ENCODE assay signal across 24 cellular contexts in the genomic region with DNA sequence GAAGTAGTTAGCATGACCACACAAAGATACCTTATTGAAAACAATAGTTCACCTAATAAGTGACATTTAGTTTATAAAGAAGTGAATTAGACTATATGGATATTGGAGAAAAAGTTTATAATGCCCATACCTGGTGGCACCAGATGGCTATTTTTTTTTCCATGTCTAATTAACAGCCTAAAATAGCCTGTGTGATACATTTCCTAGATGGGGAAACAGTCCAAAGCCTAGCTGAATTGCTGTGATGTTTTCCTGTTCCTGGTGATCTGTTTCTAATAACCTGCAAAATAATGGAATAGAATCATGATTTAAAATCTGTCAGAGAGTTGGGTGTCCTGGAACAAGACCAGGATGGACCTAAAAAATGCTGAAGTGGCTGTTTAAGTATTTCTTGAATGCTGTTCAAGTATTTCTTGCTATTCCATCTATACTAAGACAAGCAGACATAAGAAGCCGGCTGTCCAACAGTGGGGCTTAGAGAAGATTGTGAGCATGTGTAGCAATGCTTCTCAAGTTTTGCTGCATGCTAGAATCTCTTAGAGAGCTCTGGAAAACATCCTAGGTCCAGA. TPM values are rescaled to one million over a fixed set of nuclear protein-coding genes. Genes with fewer than 3 reads are reported as not detected.
"Had no signal": no experiment of that assay in that cellular context is flagged by ENCODE, and none has a peak within 500 bp of the region (broad histone marks: within the 10 kb centered on the region; RNA-seq: fewer than 3 reads in every experiment).

No MANE protein-coding gene starts in this region.

- H3K27ac Mint-ChIP-seq: dendritic cell treated with granulocyte-macrophage colony-stimulating factor and Interleukin-4, amounts not matched to agents 40 ng/mL and 50 ng/mL, for 4 days; memory B cell; nephron progenitor cell; stimulated activated memory B cell treated with anti-CD40 and anti-IgM and Interleukin-4, amounts not matched to agents 10 μg/mL and 1 μg/mL and 100 μg/mL, for 72 hours; stimulated activated naive CD8-positive, alpha-beta T cell treated with anti-CD3 and anti-CD28 coated beads, Interleukin-15, Interleukin-2, amounts not matched to agents 100 ng/mL and 50 ng/mL, for 24 hours had no signal

- H3K4me1 Mint-ChIP-seq: memory B cell; nephron progenitor cell; stimulated activated memory B cell treated with anti-CD40 and anti-IgM and Interleukin-4, amounts not matched to agents 10 μg/mL and 1 μg/mL and 100 μg/mL, for 72 hours had no signal

- H3K9me3 ChIP-seq: esophagus squamous epithelium, gastroesophageal sphincter, left ventricle myocardium inferior, lower lobe of right lung, sigmoid colon, tibial artery, upper lobe of left lung, uterus had no signal

- H3K4me3 ChIP-seq: esophagus squamous epithelium, gastroesophageal sphincter, left ventricle myocardium inferior, lower lobe of right lung, sigmoid colon, smooth muscle cell, tibial artery, upper lobe of left lung, uterus had no signal

- H3K36me3 Mint-ChIP-seq: memory B cell; stimulated activated memory B cell treated with anti-CD40 and anti-IgM and Interleukin-4, amounts not matched to agents 10 μg/mL and 1 μg/mL and 100 μg/mL, for 72 hours had no signal

- H3K4me2 ChIP-seq: smooth muscle cell had no signal

- H3K27me3 Mint-ChIP-seq: dendritic cell treated with granulocyte-macrophage colony-stimulating factor and Interleukin-4, amounts not matched to agents 40 ng/mL and 50 ng/mL, for 4 days; memory B cell; stimulated activated memory B cell treated with anti-CD40 and anti-IgM and Interleukin-4, amounts not matched to agents 10 μg/mL and 1 μg/mL and 100 μg/mL, for 72 hours had no signal

- H3K4me3 Mint-ChIP-seq: dendritic cell treated with granulocyte-macrophage colony-stimulating factor and Interleukin-4, amounts not matched to agents 40 ng/mL and 50 ng/mL, for 4 days; memory B cell; nephron progenitor cell; stimulated activated memory B cell treated with anti-CD40 and anti-IgM and Interleukin-4, amounts not matched to agents 10 μg/mL and 1 μg/mL and 100 μg/mL, for 72 hours; stimulated activated naive CD8-positive, alpha-beta T cell treated with anti-CD3 and anti-CD28 coated beads, Interleukin-15, Interleukin-2, amounts not matched to agents 100 ng/mL and 50 ng/mL, for 24 hours had no signal

- H3K9me3 Mint-ChIP-seq: dendritic cell treated with granulocyte-macrophage colony-stimulating factor and Interleukin-4, amounts not matched to agents 40 ng/mL and 50 ng/mL, for 4 days; memory B cell; nephron progenitor cell; stimulated activated memory B cell treated with anti-CD40 and anti-IgM and Interleukin-4, amounts not matched to agents 10 μg/mL and 1 μg/mL and 100 μg/mL, for 72 hours; stimulated activated naive CD8-positive, alpha-beta T cell treated with anti-CD3 and anti-CD28 coated beads, Interleukin-15, Interleukin-2, amounts not matched to agents 100 ng/mL and 50 ng/mL, for 24 hours had no signal

- FAIRE-seq: colon, kidney had no signal

- ATAC-seq: gastroesophageal sphincter; left cardiac atrium; lower lobe of right lung; stimulated activated memory B cell treated with anti-CD40 and anti-IgM and Interleukin-4, amounts not matched to agents 10 μg/mL and 1 μg/mL and 100 μg/mL, for 72 hours had no signal

- H3K4me1 ChIP-seq: lower lobe of right lung, parathyroid adenoma, tibial artery, upper lobe of left lung, uterus had no signal

- DNase-seq: esophagus squamous epithelium; foreskin fibroblast; glutamatergic neuron; kidney; left cardiac atrium; left ventricle myocardium inferior; lower lobe of right lung; midbrain; nephron progenitor cell; sigmoid colon; stimulated activated CD4-positive, alpha-beta T cell treated with anti-CD3 and anti-CD28 coated beads, Interleukin-2, amount 100 ng/mL, for 48 hours; tibial artery; upper lobe of left lung; uterus had no signal

- H3K27ac ChIP-seq: esophagus squamous epithelium, left ventricle myocardium inferior, lower lobe of right lung, parathyroid adenoma, sigmoid colon, tibial artery, upper lobe of left lung, uterus had no signal

RNA-seq across cellular contexts. Expression of a gene that starts 31.3 kb away (rescaled TPM):
- total RNA-seq: epithelial cell of proximal tubule, pulmonary artery endothelial cell, smooth muscle cell had no signal
- polyA plus RNA-seq: smooth muscle cell had no signal
